In the genomic region with DNA sequence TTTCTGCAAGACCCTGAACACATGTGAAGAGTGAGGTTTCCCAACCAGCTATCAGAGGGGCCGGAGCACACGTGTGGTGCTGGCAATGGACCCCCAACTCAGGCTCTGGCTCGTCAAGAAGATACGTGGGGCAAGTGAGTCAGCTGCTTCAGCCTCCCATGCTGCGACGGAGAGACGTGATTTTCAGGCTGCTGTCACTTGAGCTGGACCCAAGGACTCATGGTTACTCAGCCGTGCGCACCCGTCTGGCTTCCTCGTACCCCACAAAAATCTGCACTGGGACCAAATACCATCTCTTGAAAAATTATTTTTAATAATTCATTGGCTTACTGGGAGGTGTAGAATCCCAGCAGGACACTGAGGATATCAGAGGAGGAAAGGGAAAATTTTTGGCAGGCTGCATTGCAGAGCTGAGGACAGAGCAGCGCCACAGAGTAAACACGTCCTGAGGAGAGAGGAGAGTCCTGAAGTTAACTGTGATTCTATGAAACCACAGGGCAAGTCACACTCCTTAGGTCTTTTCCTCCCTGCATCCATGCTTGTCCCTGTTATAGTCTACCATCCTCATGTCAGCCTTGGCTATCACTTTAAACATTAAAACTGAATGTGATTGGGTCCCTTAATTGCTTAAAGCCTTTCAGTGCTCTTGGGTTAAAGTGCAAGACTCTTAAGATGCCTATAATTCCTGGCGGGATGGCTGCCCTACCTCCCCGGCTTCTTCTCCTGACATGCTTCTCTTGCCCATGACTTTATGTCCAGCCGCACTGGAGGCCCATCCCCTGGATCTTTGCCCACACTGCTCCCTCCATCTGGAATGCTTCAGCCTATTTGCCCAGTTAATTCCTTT, we compare ENCODE assay signal across 18 cellular contexts.
"Had no signal": no experiment of that assay in that cellular context is flagged by ENCODE, and none has a peak within 500 bp of the region (broad histone marks: within the 10 kb centered on the region; RNA-seq: fewer than 3 reads in every experiment).

No MANE protein-coding gene starts in this region.

- ATAC-seq: activated CD8-positive, alpha-beta T cell treated with anti-CD3 and anti-CD28 coated beads for 36 hours; esophagus mucosa; gastroesophageal sphincter; naive thymus-derived CD4-positive, alpha-beta T cell; stimulated activated naive B cell treated with anti-CD40 and anti-IgM and Interleukin-4, amounts not matched to agents 10 μg/mL and 1 μg/mL and 100 μg/mL, for 72 hours had no signal

- H3K27me3 ChIP-seq: gastroesophageal sphincter had no signal

- H3K27ac ChIP-seq: heart right ventricle, parathyroid adenoma had no signal

- H3K4me3 ChIP-seq: gastroesophageal sphincter, heart right ventricle, spleen had no signal

- H3K9me3 ChIP-seq: gastroesophageal sphincter had no signal

- H3K9ac ChIP-seq: parathyroid adenoma had no signal

- H3K4me1 ChIP-seq: parathyroid adenoma had no signal

- H3K36me3 ChIP-seq: gastroesophageal sphincter, heart right ventricle, spleen had no signal

- DNase-seq: activated CD4-positive, alpha-beta T cell treated with anti-CD3 and anti-CD28 coated beads, Interleukin-2, amount 10 ng/mL, durations not matched to agents 24 days and 14 days; activated CD8-positive, alpha-beta T cell treated with anti-CD3 and anti-CD28 coated beads for 36 hours; activated naive CD4-positive, alpha-beta T cell treated with Interleukin-2 at 50 U/mL for 16 hours; activated naive CD8-positive, alpha-beta T cell treated with anti-CD3 and anti-CD28 coated beads, Interleukin-2, amount 10 ng/mL, durations not matched to agents 7 days and 5 days; activated T-cell treated with anti-CD3 and anti-CD28 coated beads, Interleukin-2, amount 50 U/mL, for 1 hour; amygdala; cortex of kidney; heart right ventricle; immature natural killer cell; kidney glomerular epithelial cell; left ventricle myocardium superior; naive thymus-derived CD4-positive, alpha-beta T cell; spleen; stimulated activated naive B cell treated with anti-CD40 and anti-IgM and Interleukin-4, amounts not matched to agents 10 μg/mL and 1 μg/mL and 100 μg/mL, for 72 hours; trophoblast cell had no signal

- H2AFZ ChIP-seq: parathyroid adenoma had no signal

- H3K79me2 ChIP-seq: parathyroid adenoma had no signal
